1 cellular context compared by ENCODE assay signal in the genomic region with DNA sequence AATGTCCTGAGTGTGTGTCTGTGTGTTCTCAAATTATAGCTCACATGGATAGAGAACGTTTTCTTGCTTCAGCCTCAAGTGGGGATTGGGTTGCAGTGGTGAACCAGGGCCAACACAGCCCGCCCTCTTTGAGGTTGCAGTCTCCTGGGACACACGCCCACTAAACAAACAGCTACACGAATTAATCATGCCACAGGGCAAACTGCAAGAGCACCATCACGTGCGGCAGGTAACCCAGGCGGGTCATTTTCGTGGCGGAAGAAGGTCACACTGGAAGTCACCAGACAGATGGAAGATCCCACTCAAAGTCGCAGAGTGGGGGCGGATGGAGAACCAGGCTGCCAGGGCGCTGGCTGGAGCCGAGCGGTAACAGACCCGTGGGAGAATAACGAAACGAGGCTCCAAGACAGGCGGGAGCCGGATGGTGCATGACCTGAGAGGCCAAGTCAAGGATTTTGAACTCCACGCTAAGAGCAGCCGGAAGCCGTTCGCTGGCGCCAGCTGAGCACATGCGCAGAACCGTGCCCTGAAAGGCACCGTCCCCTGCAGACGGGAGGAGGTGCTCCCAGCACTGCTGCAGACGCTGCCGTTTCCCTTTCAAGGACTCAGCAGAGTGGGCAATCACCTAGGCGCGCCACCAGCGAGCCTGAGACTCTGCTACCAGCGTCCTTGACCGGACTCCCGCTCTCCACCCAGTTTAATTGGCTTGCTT.
TF ChIP-seq lines count a peak whose summit lies in the region.

No MANE protein-coding gene starts in this region.

TF ChIP-seq in K562, 482 proteins besides CTCF, POLR2A, EP300 and RAD21 (continued from another document):
- peak; percentile 75 to 78 for TF ChIP-seq NRF1 (conservative IDR thresholded peaks at IDR 0.05 in 1 of 2, IDR thresholded peaks at IDR 0.05 in 1 of 2)
- TF ChIP-seq MGA (IDR thresholded peaks at IDR 0.05): 0 out of 2 replicates have a peak, but pooled peaks have one; percentile 12
- TF ChIP-seq, protein P1, sequence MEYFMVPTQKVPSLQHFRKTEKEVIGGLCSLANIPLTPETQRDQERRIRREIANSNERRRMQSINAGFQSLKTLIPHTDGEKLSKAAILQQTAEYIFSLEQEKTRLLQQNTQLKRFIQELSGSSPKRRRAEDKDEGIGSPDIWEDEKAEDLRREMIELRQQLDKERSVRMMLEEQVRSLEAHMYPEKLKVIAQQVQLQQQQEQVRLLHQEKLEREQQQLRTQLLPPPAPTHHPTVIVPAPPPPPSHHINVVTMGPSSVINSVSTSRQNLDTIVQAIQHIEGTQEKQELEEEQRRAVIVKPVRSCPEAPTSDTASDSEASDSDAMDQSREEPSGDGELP (CRISPR knock-in tag; IDR thresholded peaks at IDR 0.05; ENCODE audit: borderline replicate concordance): 0 out of 2 replicates have a peak, but pooled peaks have one; percentile 19
